ENCODE assay signal across 19 cellular contexts in the genomic region with DNA sequence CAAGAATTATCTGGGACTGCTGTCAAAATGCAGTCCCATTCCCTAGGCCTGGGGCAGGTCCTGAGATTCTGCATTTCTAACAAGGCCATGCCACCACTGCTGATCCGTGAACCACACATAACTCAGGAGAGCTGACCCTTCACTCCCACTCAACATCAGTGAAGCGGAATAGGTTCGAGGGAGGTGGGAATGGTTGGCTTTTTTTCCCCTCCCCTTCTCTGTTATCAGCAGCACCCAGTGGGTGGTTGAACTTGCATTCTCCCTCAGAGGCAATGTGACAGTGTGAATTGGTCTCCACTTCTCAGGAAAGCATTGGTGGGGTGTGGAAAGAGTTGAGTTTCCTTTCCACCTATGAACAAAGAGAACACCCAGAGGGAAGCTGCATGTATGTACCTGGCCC.
DNase-seq lines count a peak whose midpoint lies in the region; ATAC-seq and TF ChIP-seq lines count a peak whose summit lies in the region.
"Had no signal": no experiment of that assay in that cellular context is flagged by ENCODE, and none has a peak within 500 bp of the region (broad histone marks: within the 10 kb centered on the region; RNA-seq: fewer than 3 reads in every experiment).

No MANE protein-coding gene starts in this region.

- H3K27me3 Mint-ChIP-seq in nephron progenitor cell (ENCODE audit: low read depth, poor library complexity) = peaks cover 11% of the 10 kb centered on the region
- H3K27me3 Mint-ChIP-seq: CD4-positive, CD25-positive, alpha-beta regulatory T cell had no signal

- H3K4me3 ChIP-seq in HEK293 (ENCODE audit: low read depth, low read length) = no peak overlapping the region
- H3K4me3 ChIP-seq: BLaER1, GM23338 had no signal

- H3K4me3 Mint-ChIP-seq in nephron progenitor cell = no peak overlapping the region
- H3K4me3 Mint-ChIP-seq: B cell; CD4-positive, CD25-positive, alpha-beta regulatory T cell; CD8-positive, alpha-beta T cell; GM23338; H9; HFFc6 had no signal

- peaks cover 49% of the 10 kb centered on the region for H3K4me1 Mint-ChIP-seq in nephron progenitor cell
- H3K4me1 Mint-ChIP-seq: B cell had no signal

- CTCF ChIA-PET in HEK293 (lab: Yijun Ruan, JAX) = interaction anchor here (0.7 kb wide), 1 partner anchor 81 kb away, joined by 3 read pairs; no protein-coding TSS in a partner anchor

- no peaks in the 10 kb centered on the region for H3K9me3 ChIP-seq in HEK293 (ENCODE audit: control insufficient read depth, insufficient read depth, low read depth, low read length)
- H3K9me3 ChIP-seq: BLaER1, Caco-2 had no signal

- TF ChIP-seq CTCF in HEK293 (tag by site-specific recombination; IDR thresholded peaks at IDR 0.05) (no peak), nephron progenitor cell (IDR thresholded peaks at IDR 0.05) (no peak)

- no peak overlapping the region for H3K27ac Mint-ChIP-seq in nephron progenitor cell
- H3K27ac Mint-ChIP-seq: B cell; CD4-positive, CD25-positive, alpha-beta regulatory T cell; CD8-positive, alpha-beta T cell; GM23338; H9; HFFc6 had no signal

- H3K36me3 ChIP-seq in HEK293 (ENCODE audit: control insufficient read depth in 2 of 2, insufficient read depth in 1 of 2, low read length in 2 of 2) = no peaks in the 10 kb centered on the region
- H3K36me3 ChIP-seq: BLaER1 had no signal

- POLR2A ChIA-PET in HEK293 (lab: Yijun Ruan, JAX) = no interaction called here

- H3K4me1 ChIP-seq in HEK293 (ENCODE audit: control insufficient read depth, insufficient read depth, low read length) = no peaks in the 10 kb centered on the region
- H3K4me1 ChIP-seq: Caco-2 had no signal

- no peaks in the 10 kb centered on the region for H3K36me3 Mint-ChIP-seq in nephron progenitor cell (ENCODE audit: low read depth)
- H3K36me3 Mint-ChIP-seq: CD4-positive, CD25-positive, alpha-beta regulatory T cell; CD8-positive, alpha-beta T cell had no signal

- peaks cover 15% of the 10 kb centered on the region for H3K9me3 Mint-ChIP-seq in nephron progenitor cell
- H3K9me3 Mint-ChIP-seq: CD4-positive, CD25-positive, alpha-beta regulatory T cell had no signal

- H3K27ac ChIP-seq in HEK293 (ENCODE audit: extremely low read depth, low read depth, low read length) = no peak overlapping the region
- H3K27ac ChIP-seq: 22Rv1, BLaER1, C4-2B had no signal

- peak; percentile 51 for DNase-seq in kidney glomerular epithelial cell (lab: John Stamatoyannopoulos, UW)
- peak; percentile 18 for DNase-seq in nephron progenitor cell
- DNase-seq in NCI-H1417 treated with DMSO at 0.1 percent for 48 hours (lab: John Stamatoyannopoulos, UW) = no peak
- DNase-seq: Caco-2; CD4-positive, CD25-positive, alpha-beta regulatory T cell; CD8-positive, alpha-beta T cell; DMS153; DND-41; H9; HFFc6 had no signal

- no peak for ATAC-seq in HG03108 (IDR thresholded peaks at IDR 0.05; ENCODE audit: unreplicated experiment)
- no peak for ATAC-seq in HG02571 (IDR thresholded peaks at IDR 0.05; ENCODE audit: unreplicated experiment)
- ATAC-seq: CD8-positive, alpha-beta T cell; GM23338; HCT116 had no signal

TF ChIP-seq in HEK293, 187 proteins besides CTCF, POLR2A, EP300 and RAD21:
- TF ChIP-seq EGR2 (tag by site-specific recombination; IDR thresholded peaks at IDR 0.05; ENCODE audit: low read depth) = 0 out of 2 replicates have a peak, but pooled peaks have one; percentile 53
- TF ChIP-seq, protein P1, sequence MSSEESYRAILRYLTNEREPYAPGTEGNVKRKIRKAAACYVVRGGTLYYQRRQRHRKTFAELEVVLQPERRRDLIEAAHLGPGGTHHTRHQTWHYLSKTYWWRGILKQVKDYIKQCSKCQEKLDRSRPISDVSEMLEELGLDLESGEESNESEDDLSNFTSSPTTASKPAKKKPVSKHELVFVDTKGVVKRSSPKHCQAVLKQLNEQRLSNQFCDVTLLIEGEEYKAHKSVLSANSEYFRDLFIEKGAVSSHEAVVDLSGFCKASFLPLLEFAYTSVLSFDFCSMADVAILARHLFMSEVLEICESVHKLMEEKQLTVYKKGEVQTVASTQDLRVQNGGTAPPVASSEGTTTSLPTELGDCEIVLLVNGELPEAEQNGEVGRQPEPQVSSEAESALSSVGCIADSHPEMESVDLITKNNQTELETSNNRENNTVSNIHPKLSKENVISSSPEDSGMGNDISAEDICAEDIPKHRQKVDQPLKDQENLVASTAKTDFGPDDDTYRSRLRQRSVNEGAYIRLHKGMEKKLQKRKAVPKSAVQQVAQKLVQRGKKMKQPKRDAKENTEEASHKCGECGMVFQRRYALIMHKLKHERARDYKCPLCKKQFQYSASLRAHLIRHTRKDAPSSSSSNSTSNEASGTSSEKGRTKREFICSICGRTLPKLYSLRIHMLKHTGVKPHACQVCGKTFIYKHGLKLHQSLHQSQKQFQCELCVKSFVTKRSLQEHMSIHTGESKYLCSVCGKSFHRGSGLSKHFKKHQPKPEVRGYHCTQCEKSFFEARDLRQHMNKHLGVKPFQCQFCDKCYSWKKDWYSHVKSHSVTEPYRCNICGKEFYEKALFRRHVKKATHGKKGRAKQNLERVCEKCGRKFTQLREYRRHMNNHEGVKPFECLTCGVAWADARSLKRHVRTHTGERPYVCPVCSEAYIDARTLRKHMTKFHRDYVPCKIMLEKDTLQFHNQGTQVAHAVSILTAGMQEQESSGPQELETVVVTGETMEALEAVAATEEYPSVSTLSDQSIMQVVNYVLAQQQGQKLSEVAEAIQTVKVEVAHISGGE (tag by site-specific recombination; conservative IDR thresholded peaks at IDR 0.05; ENCODE audit: low read depth) = no peak
